In the genomic region with DNA sequence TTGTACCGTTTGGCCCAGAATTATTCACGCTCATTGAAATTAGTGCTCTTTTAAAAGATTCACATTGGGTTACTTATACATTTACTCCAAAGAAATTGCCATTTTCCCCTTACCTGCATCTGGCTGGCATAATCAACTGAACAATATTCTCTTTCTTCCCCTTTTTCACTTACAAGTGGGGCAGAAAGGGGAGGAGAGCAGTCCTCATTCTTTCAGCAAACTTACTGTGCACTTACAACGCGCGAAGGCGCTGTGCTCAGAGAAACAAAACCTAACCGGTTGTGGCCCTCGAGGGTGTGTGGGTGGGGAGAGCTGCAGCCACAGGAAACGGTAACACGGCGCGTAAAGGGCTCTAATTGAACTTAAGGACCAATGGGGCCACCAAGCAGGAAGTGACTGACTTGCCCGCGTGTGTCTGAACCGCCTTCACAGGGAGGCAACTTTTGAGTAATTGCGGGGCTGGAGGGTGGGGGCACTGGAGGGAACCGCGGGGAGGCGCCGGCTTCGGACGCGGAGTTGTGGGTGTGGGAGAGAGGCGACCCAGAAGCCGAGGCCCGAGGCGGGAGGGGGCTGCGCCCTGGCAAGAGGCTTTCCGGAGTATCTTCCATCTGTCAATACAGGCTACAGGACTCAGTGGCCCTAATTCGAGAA, we compare ENCODE assay signal across 1 cellular context.
TF ChIP-seq lines count a peak whose summit lies in the region.

No MANE protein-coding gene starts in this region.

TF ChIP-seq in HepG2, 621 proteins besides CTCF, POLR2A, EP300 and RAD21 (continued from another document and continues in another):
- TF ChIP-seq ZNF232 (CRISPR knock-in tag; IDR thresholded peaks at IDR 0.05; ENCODE audit: borderline replicate concordance) (0 out of 2 replicates have a peak, but pooled peaks have one; percentile 18), ZNF629 (CRISPR knock-in tag; conservative IDR thresholded peaks at IDR 0.05) (peak; percentile 33; the same call in 1 of the 2 replicates), TOPORS (CRISPR knock-in tag; IDR thresholded peaks at IDR 0.05) (no peak), SALL1 (CRISPR knock-in tag; IDR thresholded peaks at IDR 0.05) (peak; percentile 60; the same call in 1 of the 2 replicates), RBAK (CRISPR knock-in tag; IDR thresholded peaks at IDR 0.05) (no peak), REPIN1 (CRISPR knock-in tag; IDR thresholded peaks at IDR 0.05; ENCODE audit: borderline replicate concordance, low read depth) (no peak; the same call in 1 of the 2 replicates), NR1H2 (CRISPR knock-in tag; IDR thresholded peaks at IDR 0.05; ENCODE audit: borderline replicate concordance, low read depth) (no peak), SNAI1 (CRISPR knock-in tag; IDR thresholded peaks at IDR 0.05; ENCODE audit: borderline replicate concordance) (no peak; the same call in 1 of the 2 replicates), ZFP41 (CRISPR knock-in tag; IDR thresholded peaks at IDR 0.05; ENCODE audit: borderline replicate concordance) (no peak), MBD4 (IDR thresholded peaks at IDR 0.05; ENCODE audit: borderline replicate concordance, low read length) (no peak), EED (CRISPR knock-in tag; IDR thresholded peaks at IDR 0.05) (0 out of 2 replicates have a peak, but pooled peaks have one; percentile 4), ZNF709 (CRISPR knock-in tag; IDR thresholded peaks at IDR 0.05) (peak; percentile 22; the same call in 1 of the 2 replicates), ZNF713 (CRISPR knock-in tag; IDR thresholded peaks at IDR 0.05) (no peak), AGO2 (optimal IDR thresholded peaks at IDR 0.05; ENCODE audit: low read depth, low read length) (no peak), ZNF10 (CRISPR knock-in tag; IDR thresholded peaks at IDR 0.05; ENCODE audit: borderline replicate concordance, low read depth) (no peak), HDAC1 (CRISPR knock-in tag; IDR thresholded peaks at IDR 0.05) (peak; percentile 49), ZNF782 (CRISPR knock-in tag; IDR thresholded peaks at IDR 0.05; ENCODE audit: borderline replicate concordance) (no peak), ZNF562 (CRISPR knock-in tag; IDR thresholded peaks at IDR 0.05; ENCODE audit: borderline replicate concordance) (no peak), ZKSCAN5 (CRISPR knock-in tag; IDR thresholded peaks at IDR 0.05) (no peak), FOXJ3 (CRISPR knock-in tag; IDR thresholded peaks at IDR 0.05; ENCODE audit: borderline replicate concordance) (no peak), ZC3H4 (CRISPR knock-in tag; IDR thresholded peaks at IDR 0.05; ENCODE audit: borderline replicate concordance) (peak; percentile 58; the same call in 1 of the 2 replicates), ZNF841 (CRISPR knock-in tag; IDR thresholded peaks at IDR 0.05; ENCODE audit: borderline replicate concordance) (no peak), STAT5B (CRISPR knock-in tag; IDR thresholded peaks at IDR 0.05) (no peak), MAF1 (CRISPR knock-in tag; IDR thresholded peaks at IDR 0.05; ENCODE audit: borderline replicate concordance) (no peak), ZBTB1 (CRISPR knock-in tag; IDR thresholded peaks at IDR 0.05; ENCODE audit: borderline replicate concordance) (no peak)
- TF ChIP-seq, protein P1, sequence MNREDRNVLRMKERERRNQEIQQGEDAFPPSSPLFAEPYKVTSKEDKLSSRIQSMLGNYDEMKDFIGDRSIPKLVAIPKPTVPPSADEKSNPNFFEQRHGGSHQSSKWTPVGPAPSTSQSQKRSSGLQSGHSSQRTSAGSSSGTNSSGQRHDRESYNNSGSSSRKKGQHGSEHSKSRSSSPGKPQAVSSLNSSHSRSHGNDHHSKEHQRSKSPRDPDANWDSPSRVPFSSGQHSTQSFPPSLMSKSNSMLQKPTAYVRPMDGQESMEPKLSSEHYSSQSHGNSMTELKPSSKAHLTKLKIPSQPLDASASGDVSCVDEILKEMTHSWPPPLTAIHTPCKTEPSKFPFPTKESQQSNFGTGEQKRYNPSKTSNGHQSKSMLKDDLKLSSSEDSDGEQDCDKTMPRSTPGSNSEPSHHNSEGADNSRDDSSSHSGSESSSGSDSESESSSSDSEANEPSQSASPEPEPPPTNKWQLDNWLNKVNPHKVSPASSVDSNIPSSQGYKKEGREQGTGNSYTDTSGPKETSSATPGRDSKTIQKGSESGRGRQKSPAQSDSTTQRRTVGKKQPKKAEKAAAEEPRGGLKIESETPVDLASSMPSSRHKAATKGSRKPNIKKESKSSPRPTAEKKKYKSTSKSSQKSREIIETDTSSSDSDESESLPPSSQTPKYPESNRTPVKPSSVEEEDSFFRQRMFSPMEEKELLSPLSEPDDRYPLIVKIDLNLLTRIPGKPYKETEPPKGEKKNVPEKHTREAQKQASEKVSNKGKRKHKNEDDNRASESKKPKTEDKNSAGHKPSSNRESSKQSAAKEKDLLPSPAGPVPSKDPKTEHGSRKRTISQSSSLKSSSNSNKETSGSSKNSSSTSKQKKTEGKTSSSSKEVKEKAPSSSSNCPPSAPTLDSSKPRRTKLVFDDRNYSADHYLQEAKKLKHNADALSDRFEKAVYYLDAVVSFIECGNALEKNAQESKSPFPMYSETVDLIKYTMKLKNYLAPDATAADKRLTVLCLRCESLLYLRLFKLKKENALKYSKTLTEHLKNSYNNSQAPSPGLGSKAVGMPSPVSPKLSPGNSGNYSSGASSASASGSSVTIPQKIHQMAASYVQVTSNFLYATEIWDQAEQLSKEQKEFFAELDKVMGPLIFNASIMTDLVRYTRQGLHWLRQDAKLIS (CRISPR knock-in tag; IDR thresholded peaks at IDR 0.05) = no peak
- TF ChIP-seq, protein P2, sequence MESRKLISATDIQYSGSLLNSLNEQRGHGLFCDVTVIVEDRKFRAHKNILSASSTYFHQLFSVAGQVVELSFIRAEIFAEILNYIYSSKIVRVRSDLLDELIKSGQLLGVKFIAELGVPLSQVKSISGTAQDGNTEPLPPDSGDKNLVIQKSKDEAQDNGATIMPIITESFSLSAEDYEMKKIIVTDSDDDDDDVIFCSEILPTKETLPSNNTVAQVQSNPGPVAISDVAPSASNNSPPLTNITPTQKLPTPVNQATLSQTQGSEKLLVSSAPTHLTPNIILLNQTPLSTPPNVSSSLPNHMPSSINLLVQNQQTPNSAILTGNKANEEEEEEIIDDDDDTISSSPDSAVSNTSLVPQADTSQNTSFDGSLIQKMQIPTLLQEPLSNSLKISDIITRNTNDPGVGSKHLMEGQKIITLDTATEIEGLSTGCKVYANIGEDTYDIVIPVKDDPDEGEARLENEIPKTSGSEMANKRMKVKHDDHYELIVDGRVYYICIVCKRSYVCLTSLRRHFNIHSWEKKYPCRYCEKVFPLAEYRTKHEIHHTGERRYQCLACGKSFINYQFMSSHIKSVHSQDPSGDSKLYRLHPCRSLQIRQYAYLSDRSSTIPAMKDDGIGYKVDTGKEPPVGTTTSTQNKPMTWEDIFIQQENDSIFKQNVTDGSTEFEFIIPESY (CRISPR knock-in tag; IDR thresholded peaks at IDR 0.05) = no peak
- TF ChIP-seq, protein P3, sequence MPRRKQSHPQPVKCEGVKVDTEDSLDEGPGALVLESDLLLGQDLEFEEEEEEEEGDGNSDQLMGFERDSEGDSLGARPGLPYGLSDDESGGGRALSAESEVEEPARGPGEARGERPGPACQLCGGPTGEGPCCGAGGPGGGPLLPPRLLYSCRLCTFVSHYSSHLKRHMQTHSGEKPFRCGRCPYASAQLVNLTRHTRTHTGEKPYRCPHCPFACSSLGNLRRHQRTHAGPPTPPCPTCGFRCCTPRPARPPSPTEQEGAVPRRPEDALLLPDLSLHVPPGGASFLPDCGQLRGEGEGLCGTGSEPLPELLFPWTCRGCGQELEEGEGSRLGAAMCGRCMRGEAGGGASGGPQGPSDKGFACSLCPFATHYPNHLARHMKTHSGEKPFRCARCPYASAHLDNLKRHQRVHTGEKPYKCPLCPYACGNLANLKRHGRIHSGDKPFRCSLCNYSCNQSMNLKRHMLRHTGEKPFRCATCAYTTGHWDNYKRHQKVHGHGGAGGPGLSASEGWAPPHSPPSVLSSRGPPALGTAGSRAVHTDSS (CRISPR knock-in tag; conservative IDR thresholded peaks at IDR 0.05) = no peak
- TF ChIP-seq, protein P4, sequence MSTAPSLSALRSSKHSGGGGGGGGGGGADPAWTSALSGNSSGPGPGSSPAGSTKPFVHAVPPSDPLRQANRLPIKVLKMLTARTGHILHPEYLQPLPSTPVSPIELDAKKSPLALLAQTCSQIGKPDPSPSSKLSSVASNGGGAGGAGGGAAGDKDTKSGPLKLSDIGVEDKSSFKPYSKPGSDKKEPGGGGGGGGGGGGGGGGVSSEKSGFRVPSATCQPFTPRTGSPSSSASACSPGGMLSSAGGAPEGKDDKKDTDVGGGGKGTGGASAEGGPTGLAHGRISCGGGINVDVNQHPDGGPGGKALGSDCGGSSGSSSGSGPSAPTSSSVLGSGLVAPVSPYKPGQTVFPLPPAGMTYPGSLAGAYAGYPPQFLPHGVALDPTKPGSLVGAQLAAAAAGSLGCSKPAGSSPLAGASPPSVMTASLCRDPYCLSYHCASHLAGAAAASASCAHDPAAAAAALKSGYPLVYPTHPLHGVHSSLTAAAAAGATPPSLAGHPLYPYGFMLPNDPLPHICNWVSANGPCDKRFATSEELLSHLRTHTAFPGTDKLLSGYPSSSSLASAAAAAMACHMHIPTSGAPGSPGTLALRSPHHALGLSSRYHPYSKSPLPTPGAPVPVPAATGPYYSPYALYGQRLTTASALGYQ (CRISPR knock-in tag; IDR thresholded peaks at IDR 0.05) = 0 out of 2 replicates have a peak, but pooled peaks have one; percentile 35
- TF ChIP-seq, protein P5, sequence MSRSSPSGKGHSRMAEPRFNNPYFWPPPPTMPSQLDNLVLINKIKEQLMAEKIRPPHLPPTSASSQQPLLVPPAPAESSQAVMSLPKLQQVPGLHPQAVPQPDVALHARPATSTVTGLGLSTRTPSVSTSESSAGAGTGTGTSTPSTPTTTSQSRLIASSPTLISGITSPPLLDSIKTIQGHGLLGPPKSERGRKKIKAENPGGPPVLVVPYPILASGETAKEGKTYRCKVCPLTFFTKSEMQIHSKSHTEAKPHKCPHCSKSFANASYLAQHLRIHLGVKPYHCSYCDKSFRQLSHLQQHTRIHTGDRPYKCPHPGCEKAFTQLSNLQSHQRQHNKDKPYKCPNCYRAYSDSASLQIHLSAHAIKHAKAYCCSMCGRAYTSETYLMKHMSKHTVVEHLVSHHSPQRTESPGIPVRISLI (CRISPR knock-in tag; IDR thresholded peaks at IDR 0.05; ENCODE audit: borderline replicate concordance) = no peak
- TF ChIP-seq, protein P6, sequence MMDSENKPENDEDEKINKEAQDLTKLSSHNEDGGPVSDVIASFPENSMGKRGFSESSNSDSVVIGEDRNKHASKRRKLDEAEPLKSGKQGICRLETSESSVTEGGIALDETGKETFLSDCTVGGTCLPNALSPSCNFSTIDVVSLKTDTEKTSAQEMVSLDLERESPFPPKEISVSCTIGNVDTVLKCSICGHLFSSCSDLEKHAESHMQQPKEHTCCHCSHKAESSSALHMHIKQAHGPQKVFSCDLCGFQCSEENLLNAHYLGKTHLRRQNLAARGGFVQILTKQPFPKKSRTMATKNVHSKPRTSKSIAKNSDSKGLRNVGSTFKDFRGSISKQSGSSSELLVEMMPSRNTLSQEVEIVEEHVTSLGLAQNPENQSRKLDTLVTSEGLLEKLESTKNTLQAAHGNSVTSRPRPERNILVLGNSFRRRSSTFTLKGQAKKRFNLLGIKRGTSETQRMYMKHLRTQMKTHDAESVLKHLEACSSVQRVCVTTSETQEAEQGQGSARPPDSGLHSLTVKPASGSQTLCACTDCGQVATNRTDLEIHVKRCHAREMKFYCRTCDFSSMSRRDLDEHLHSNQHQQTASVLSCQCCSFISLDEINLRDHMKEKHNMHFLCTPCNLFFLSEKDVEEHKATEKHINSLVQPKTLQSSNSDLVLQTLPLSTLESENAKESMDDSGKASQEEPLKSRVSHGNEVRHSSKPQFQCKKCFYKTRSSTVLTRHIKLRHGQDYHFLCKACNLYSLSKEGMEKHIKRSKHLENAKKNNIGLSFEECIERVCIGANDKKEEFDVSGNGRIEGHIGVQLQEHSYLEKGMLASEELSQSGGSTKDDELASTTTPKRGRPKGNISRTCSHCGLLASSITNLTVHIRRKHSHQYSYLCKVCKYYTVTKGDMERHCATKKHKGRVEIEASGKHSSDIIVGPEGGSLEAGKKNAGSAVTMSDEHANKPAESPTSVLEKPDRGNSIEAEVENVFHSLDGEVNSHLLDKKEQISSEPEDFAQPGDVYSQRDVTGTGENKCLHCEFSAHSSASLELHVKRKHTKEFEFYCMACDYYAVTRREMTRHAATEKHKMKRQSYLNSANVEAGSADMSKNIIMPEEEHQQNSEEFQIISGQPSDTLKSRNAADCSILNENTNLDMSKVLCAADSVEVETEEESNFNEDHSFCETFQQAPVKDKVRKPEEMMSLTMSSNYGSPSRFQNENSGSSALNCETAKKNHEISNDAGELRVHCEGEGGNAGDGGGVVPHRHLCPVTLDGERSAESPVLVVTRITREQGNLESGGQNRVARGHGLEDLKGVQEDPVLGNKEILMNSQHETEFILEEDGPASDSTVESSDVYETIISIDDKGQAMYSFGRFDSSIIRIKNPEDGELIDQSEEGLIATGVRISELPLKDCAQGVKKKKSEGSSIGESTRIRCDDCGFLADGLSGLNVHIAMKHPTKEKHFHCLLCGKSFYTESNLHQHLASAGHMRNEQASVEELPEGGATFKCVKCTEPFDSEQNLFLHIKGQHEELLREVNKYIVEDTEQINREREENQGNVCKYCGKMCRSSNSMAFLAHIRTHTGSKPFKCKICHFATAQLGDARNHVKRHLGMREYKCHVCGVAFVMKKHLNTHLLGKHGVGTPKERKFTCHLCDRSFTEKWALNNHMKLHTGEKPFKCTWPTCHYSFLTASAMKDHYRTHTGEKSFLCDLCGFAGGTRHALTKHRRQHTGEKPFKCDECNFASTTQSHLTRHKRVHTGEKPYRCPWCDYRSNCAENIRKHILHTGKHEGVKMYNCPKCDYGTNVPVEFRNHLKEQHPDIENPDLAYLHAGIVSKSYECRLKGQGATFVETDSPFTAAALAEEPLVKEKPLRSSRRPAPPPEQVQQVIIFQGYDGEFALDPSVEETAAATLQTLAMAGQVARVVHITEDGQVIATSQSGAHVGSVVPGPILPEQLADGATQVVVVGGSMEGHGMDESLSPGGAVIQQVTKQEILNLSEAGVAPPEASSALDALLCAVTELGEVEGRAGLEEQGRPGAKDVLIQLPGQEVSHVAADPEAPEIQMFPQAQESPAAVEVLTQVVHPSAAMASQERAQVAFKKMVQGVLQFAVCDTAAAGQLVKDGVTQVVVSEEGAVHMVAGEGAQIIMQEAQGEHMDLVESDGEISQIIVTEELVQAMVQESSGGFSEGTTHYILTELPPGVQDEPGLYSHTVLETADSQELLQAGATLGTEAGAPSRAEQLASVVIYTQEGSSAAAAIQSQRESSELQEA (CRISPR knock-in tag; IDR thresholded peaks at IDR 0.05; ENCODE audit: not compliant biosample characterization) = peak; percentile 73
